ENCODE assay signal across 7 cellular contexts in genomic region chr21:42720484-42720883, GRCh38.
DNase-seq lines count a peak whose midpoint lies in the region; ATAC-seq, FAIRE-seq and TF ChIP-seq lines count a peak whose summit lies in the region.
"Not testable (repeated sequence)": the region's sequence is repeated elsewhere in the genome, so short reads cannot be mapped to it uniquely, and the experiment has no call there.

No MANE protein-coding gene starts in this region.

- H3K4me3 Mint-ChIP-seq in GM23338 = not testable (repeated sequence)

- TF ChIP-seq POLR2A in Peyer's patch (IDR thresholded peaks at IDR 0.05); H1 (IDR thresholded peaks at IDR 0.05; ENCODE audit: control extremely low read depth in 1 of 2, low read depth in 2 of 2, low read length in 2 of 2); transverse colon (IDR thresholded peaks at IDR 0.05): not testable (repeated sequence)

- not testable (repeated sequence) for H4K91ac ChIP-seq in H1 (replicated peaks; ENCODE audit: insufficient read length, low read length)

- H4K20me1 ChIP-seq in GM23338 (replicated peaks; ENCODE audit: insufficient read depth); H1 (replicated peaks in 1 of 2; ENCODE audit: control insufficient read depth in 1 of 2, insufficient read depth in 2 of 2, low read length in 2 of 2): not testable (repeated sequence)

- not testable (repeated sequence) for FAIRE-seq in H1 (lab: Jason Lieb, UNC)

- H3K9me3 Mint-ChIP-seq in GM23338 = not testable (repeated sequence)

- H2BK12ac ChIP-seq in H1 (ENCODE audit: low read depth, low read length) = not testable (repeated sequence)

- H3K79me2 ChIP-seq in GM23338 (replicated peaks; ENCODE audit: insufficient read depth); H1 (ENCODE audit: control insufficient read depth in 1 of 2, insufficient read depth in 2 of 2, low read length in 2 of 2): not testable (repeated sequence)

- H3K4ac ChIP-seq in H1 (replicated peaks; ENCODE audit: insufficient read length, low read depth, low read length) = not testable (repeated sequence)

- not testable (repeated sequence) for TF ChIP-seq EP300 in H1 (IDR thresholded peaks at IDR 0.05; ENCODE audit: borderline replicate concordance in 1 of 2, low read depth in 2 of 2, low read length in 2 of 2); transverse colon (IDR thresholded peaks at IDR 0.05; ENCODE audit: low read depth)

- not testable (repeated sequence) for H3K23me2 ChIP-seq in H1 (ENCODE audit: low read depth, low read length)

- H3K9ac ChIP-seq in H1 (replicated peaks in 1 of 4; ENCODE audit: extremely low read depth in 1 of 4, low read depth in 3 of 4, low read length in 3 of 4); liver (ENCODE audit: low read depth in 1 of 2, low read length in 2 of 2): not testable (repeated sequence)
- peak overlapping the region in 1 of 2 donors; percentile 62 for H3K9ac ChIP-seq in mucosa of rectum (ENCODE audit: low read depth in 1 of 2, low read length in 2 of 2)

- peaks cover 16% of the 10 kb centered on the region for H3K4me1 Mint-ChIP-seq in GM23338

- H3K79me1 ChIP-seq in H1 (ENCODE audit: low read depth, low read length) = not testable (repeated sequence)

- not testable (repeated sequence) for H4K8ac ChIP-seq in H1 (ENCODE audit: extremely low read depth, insufficient read depth, low read length)

- intact Hi-C loops in left ventricle myocardium inferior (cut with micrococcal nuclease) = loop anchor here (10.0 kb wide), 1 partner anchor 84 kb away; no protein-coding TSS in a partner anchor
- intact Hi-C loops in transverse colon (cut with DNase I; ENCODE audit: low total_unique reads) = not testable (repeated sequence)

- H2BK15ac ChIP-seq in H1 (ENCODE audit: low read length) = not testable (repeated sequence)

- H3K9me3 ChIP-seq in Peyer's patch; H1 (ENCODE audit: insufficient read depth in 2 of 2, low read depth in 1 of 2, low read length in 1 of 2); left ventricle myocardium inferior (replicated peaks); liver (ENCODE audit: control insufficient read depth in 4 of 4, low read length in 3 of 4); mucosa of rectum (ENCODE audit: control insufficient read depth in 2 of 2, low read length in 2 of 2); transverse colon: not testable (repeated sequence)

- not testable (repeated sequence) for H2BK20ac ChIP-seq in H1 (ENCODE audit: low read length)

- H3K4me1 ChIP-seq in GM23338 (ENCODE audit: insufficient read depth); H1 (replicated peaks in 1 of 4; ENCODE audit: control insufficient read depth in 3 of 4, insufficient read depth in 4 of 4, low read length in 3 of 4): not testable (repeated sequence)
- H3K4me1 ChIP-seq in Peyer's patch = peaks cover 0 to 49% (median 0%) of the 10 kb centered on the region in 4 donors
- H3K4me1 ChIP-seq in left ventricle myocardium inferior = peaks cover 45% of the 10 kb centered on the region
- H3K4me1 ChIP-seq in liver (ENCODE audit: control insufficient read depth in 4 of 4, insufficient read depth in 4 of 4, low read length in 3 of 4) = peaks cover 11 to 23% (median 14%) of the 10 kb centered on the region in 4 donors
- peaks cover 39 to 56% of the 10 kb centered on the region in 2 donors for H3K4me1 ChIP-seq in mucosa of rectum (ENCODE audit: control insufficient read depth in 2 of 2, insufficient read depth in 2 of 2, low read length in 2 of 2)
- H3K4me1 ChIP-seq in transverse colon = peaks cover 28 to 61% (median 48%) of the 10 kb centered on the region in 4 donors

- not testable (repeated sequence) for H3K36me3 ChIP-seq in GM23338 (ENCODE audit: insufficient read depth); Peyer's patch; H1 (ENCODE audit: control insufficient read depth in 2 of 4, insufficient read depth in 4 of 4, low read length in 3 of 4); left ventricle myocardium inferior; liver (ENCODE audit: control insufficient read depth in 4 of 4, insufficient read depth in 3 of 4, low read depth in 1 of 4, low read length in 3 of 4); mucosa of rectum (ENCODE audit: control insufficient read depth in 2 of 2, insufficient read depth in 2 of 2, low read length in 2 of 2); transverse colon

- H3K27me3 Mint-ChIP-seq in GM23338 (ENCODE audit: insufficient read depth, low read depth, poor library complexity) = not testable (repeated sequence)

- not testable (repeated sequence) for H3F3A ChIP-seq in GM23338 (replicated peaks; ENCODE audit: low read depth)

- H3K36me3 Mint-ChIP-seq in GM23338 (ENCODE audit: low read depth) = not testable (repeated sequence)

- not testable (repeated sequence) for H3K4me3 ChIP-seq in GM23338; Peyer's patch; H1 (ENCODE audit: extremely low read depth in 1 of 4, insufficient read depth in 2 of 4, low read depth in 3 of 4, low read length in 4 of 4); left ventricle myocardium inferior; liver (ENCODE audit: low read depth in 1 of 3, low read length in 3 of 3); mucosa of rectum (ENCODE audit: low read length in 2 of 2); transverse colon

- not testable (repeated sequence) for H3K27me3 ChIP-seq in GM23338 (ENCODE audit: insufficient read depth); Peyer's patch; H1 (replicated peaks in 1 of 4; ENCODE audit: control insufficient read depth in 3 of 4, extremely low read depth in 1 of 4, insufficient read depth in 3 of 4, low read length in 3 of 4); left ventricle myocardium inferior (ENCODE audit: low read depth); liver (ENCODE audit: control insufficient read depth in 4 of 4, insufficient read depth in 4 of 4, low read length in 3 of 4); mucosa of rectum (ENCODE audit: control insufficient read depth in 2 of 2, insufficient read depth in 2 of 2, low read length in 2 of 2); transverse colon

- peak; percentile 46 for DNase-seq in GM23338 (ENCODE audit: low spot score)
- DNase-seq in Peyer's patch = peak in 1 of 3 donors; percentile 38
- not testable (repeated sequence) for DNase-seq in H1 (ENCODE audit: low read depth in 1 of 2, low spot score in 2 of 2); left ventricle myocardium inferior; transverse colon

- not testable (repeated sequence) for H3K9me2 ChIP-seq in GM23338 (ENCODE audit: insufficient read depth)

- POLR2A ChIA-PET in H1 (lab: Charles Lee; ENCODE audit: partially characterized antibody) = interaction anchor here (0.9 to 1.3 kb wide), 3 partner anchors 9 to 13 kb away, joined by 3 read pairs; no protein-coding TSS in a partner anchor

- not testable (repeated sequence) for H3K27ac Mint-ChIP-seq in GM23338

- TF ChIP-seq RAD21 in H1 (IDR thresholded peaks at IDR 0.05 in 1 of 2, conservative IDR thresholded peaks at IDR 0.05 in 1 of 2; ENCODE audit: low read depth in 2 of 2, low read length in 2 of 2); liver (IDR thresholded peaks at IDR 0.05): not testable (repeated sequence)

- CTCF ChIA-PET in H1 (lab: Charles Lee; ENCODE audit: partially characterized antibody) = interaction anchor here (0.8 to 1.2 kb wide), 3 partner anchors 40 to 197 kb away, joined by 3 to 4 read pairs (median 3); no protein-coding TSS in a partner anchor

- not testable (repeated sequence) for H2AK5ac ChIP-seq in H1 (ENCODE audit: low read depth, low read length)

- peak; percentile 68 for ATAC-seq in GM23338

- 85% methylated on average over 11 of the region's 12 CpGs; no CpG with 5 or more reads in 1 of the 2 experiments for WGBS in H1 (ENCODE audit: extremely low coverage in 1 of 2, insufficient coverage in 1 of 2, insufficient read length in 1 of 2, insufficient replicate concordance in 2 of 2, low coverage in 1 of 2, low lambda C conversion rate in 2 of 2, missing lambda C conversion rate in 1 of 2), 2 experiments
- 88% methylated on average over 12 of the region's 12 CpGs for WGBS in liver
- WGBS in transverse colon (ENCODE audit: low coverage in 1 of 2), 2 donors = 78 to 82% methylated on average over 5 to 12 of the region's 12 CpGs

- H2AFZ ChIP-seq in GM23338; H1 (ENCODE audit: low read length): not testable (repeated sequence)

- H3K23ac ChIP-seq in H1 (ENCODE audit: insufficient read length) = not testable (repeated sequence)

- not testable (repeated sequence) for H3K18ac ChIP-seq in H1 (ENCODE audit: extremely low read depth, low read length)

- H3K27ac ChIP-seq in GM23338 (ENCODE audit: low read depth); H1 (ENCODE audit: low read depth, low read length): not testable (repeated sequence)
- H3K27ac ChIP-seq in Peyer's patch (peak overlapping the region in 3 of 4 donors; percentile 80 to 94 (median 87)), left ventricle myocardium inferior (replicated peaks) (peak overlapping the region; percentile 84), liver (ENCODE audit: low read depth in 1 of 2, low read length in 2 of 2) (peak overlapping the region; percentile 75 to 84), mucosa of rectum (ENCODE audit: low read depth in 2 of 2, low read length in 2 of 2) (peak overlapping the region; percentile 92 to 96), transverse colon (peak overlapping the region; percentile 85 to 87 (median 86))

- H2BK120ac ChIP-seq in H1 (replicated peaks; ENCODE audit: low read depth, low read length) = not testable (repeated sequence)

- not testable (repeated sequence) for H3K14ac ChIP-seq in H1 (ENCODE audit: insufficient read length)

- not testable (repeated sequence) for H4K5ac ChIP-seq in H1 (ENCODE audit: insufficient read length, low read depth, low read length)

- not testable (repeated sequence) for H3K4me2 ChIP-seq in GM23338; H1 (ENCODE audit: insufficient read depth in 1 of 2, low read depth in 2 of 2, low read length in 2 of 2)

- H2BK5ac ChIP-seq in H1 (ENCODE audit: low read depth, low read length) = not testable (repeated sequence)

- in situ Hi-C loops in transverse colon (cut with MboI; ENCODE audit: low pct_ligation_motif_present in 1 of 4, low pct_unique_long_range_greater_than_20kb in 1 of 4, low sequenced_read_pairs in 3 of 4) = not testable (repeated sequence)

- not testable (repeated sequence) for TF ChIP-seq CTCF in GM23338 (conservative IDR thresholded peaks at IDR 0.05; ENCODE audit: low read depth in 2 of 2); Peyer's patch (IDR thresholded peaks at IDR 0.05); left ventricle myocardium inferior (IDR thresholded peaks at IDR 0.05; ENCODE audit: borderline replicate concordance); liver (IDR thresholded peaks at IDR 0.05; ENCODE audit: low read depth, low read length, missing input control); transverse colon (IDR thresholded peaks at IDR 0.05)
- TF ChIP-seq CTCF in H1 (IDR thresholded peaks at IDR 0.05; ENCODE audit: control extremely low read depth in 1 of 3, insufficient read depth in 1 of 3, low read depth in 1 of 3, low read length in 3 of 3) = peak in 2 of 3 experiments; percentile 16 to 23; a peak in 2 of 4 replicates

- not testable (repeated sequence) for H3K56ac ChIP-seq in H1 (replicated peaks; ENCODE audit: insufficient read length, low read depth, low read length)
